1 cellular context compared by ENCODE assay signal in the genomic region with DNA sequence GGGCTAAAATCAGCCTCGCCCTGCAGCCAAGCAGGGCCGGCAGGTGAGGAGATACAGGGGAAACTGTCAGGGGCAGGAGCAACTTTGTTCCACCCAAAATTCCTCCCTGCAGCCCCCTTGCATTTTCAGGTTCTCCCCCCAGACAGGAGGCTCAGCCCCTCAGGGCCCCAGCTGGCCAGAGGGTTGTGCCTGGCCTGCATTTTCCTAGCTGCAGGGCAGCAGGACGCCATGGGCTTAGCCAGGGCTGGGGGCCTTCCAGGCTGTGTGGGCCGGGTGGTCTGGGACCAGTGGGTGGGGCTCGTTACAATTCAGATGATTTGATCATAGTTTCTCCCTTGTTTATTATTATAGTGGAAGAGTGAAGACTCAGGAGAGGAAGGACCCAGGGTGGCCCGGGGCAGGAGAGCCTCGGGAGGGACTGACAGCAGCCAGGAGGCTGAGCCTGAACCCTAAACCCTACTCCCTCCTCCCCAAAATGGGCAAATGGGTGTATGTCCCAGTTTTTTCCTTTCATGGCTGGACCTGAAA.
TF ChIP-seq lines count a peak whose summit lies in the region.

No MANE protein-coding gene starts in this region.

TF ChIP-seq in K562, 482 proteins besides CTCF, POLR2A, EP300 and RAD21:
- TF ChIP-seq, protein P1, sequence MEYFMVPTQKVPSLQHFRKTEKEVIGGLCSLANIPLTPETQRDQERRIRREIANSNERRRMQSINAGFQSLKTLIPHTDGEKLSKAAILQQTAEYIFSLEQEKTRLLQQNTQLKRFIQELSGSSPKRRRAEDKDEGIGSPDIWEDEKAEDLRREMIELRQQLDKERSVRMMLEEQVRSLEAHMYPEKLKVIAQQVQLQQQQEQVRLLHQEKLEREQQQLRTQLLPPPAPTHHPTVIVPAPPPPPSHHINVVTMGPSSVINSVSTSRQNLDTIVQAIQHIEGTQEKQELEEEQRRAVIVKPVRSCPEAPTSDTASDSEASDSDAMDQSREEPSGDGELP (CRISPR knock-in tag; IDR thresholded peaks at IDR 0.05; ENCODE audit: borderline replicate concordance), result 0 out of 2 replicates have a peak, but pooled peaks have one; percentile 20
- TF ChIP-seq ZBTB7A (IDR thresholded peaks at IDR 0.05; ENCODE audit: borderline replicate concordance, control insufficient read depth, low read depth, low read length) (0 out of 2 replicates have a peak, but pooled peaks have one; percentile 29), ZKSCAN8 (CRISPR knock-in tag; IDR thresholded peaks at IDR 0.05) (no peak)
TF ChIP-seq in K562: peak in this region for 2.
